ENCODE assay signal across 8 cellular contexts in the genomic region with DNA sequence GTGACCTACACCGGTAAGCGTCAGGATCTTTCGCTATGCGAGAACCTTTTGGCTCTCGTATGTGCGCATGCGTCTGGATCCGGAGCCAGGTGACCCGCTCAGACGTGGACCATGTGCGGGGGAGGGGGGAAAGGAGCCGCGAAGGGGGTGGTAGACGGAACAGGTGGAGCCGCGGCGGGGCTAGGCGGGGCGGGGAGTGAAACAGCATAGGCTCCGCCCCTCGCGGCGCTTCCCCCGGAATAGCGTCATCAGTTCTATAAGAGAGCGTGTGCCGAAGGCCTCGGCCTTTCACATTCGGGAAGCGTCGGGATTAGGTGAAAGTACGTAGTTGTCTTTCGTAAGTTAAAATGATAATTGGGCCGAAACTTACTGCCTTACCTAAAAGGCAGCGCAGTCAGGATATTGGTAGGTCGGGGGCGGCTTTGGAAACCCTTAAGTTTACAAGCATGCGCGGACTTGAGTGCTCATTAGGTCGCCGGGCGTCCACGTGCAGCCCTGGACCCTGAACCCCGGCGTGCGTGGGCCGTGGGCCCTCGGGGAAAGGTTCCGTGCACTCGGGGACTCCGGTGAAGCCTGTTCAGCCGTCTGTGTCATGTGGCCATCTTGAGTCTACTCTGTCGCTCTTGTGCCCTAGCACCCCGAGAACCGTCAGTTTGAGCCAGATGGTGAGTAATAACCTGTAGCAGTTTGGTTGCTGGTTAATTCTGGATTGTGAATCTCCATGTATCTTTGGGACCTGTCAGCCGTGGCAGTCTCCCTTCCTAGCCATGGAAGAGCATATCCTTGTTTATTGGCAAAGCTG.
A peak's percentile ranks its signal among the peaks of the same experiment; 100 is the strongest.
DNase-seq lines count a peak whose midpoint lies in the region; ATAC-seq and TF ChIP-seq lines count a peak whose summit lies in the region.

No MANE protein-coding gene starts in this region.

- 0 to 1% methylated on average over 47 to 56 of the region's 56 CpGs for WGBS in lower leg skin, 2 donors

- peak overlapping the region; percentile 95 for H3K27ac Mint-ChIP-seq in CD4-positive, alpha-beta T cell
- H3K27ac Mint-ChIP-seq in activated CD4-positive, alpha-beta memory T cell treated with anti-CD3 and anti-CD28 coated beads for 36 hours, result peak overlapping the region; percentile 97

- H3K27me3 ChIP-seq in CD4-positive, alpha-beta T cell (ENCODE audit: control insufficient read depth, insufficient read depth, low read length), result no peaks in the 10 kb centered on the region
- H3K27me3 ChIP-seq in duodenal mucosa (ENCODE audit: control insufficient read depth in 1 of 2, insufficient read depth in 2 of 2, low read length in 2 of 2), result no peaks in the 10 kb centered on the region

- peak overlapping the region; percentile 93 to 97 for H3K4me3 ChIP-seq in duodenal mucosa (ENCODE audit: low read depth in 1 of 2, low read length in 2 of 2)
- peak overlapping the region; percentile 68 for H3K4me3 ChIP-seq in lower leg skin (ENCODE audit: low read depth, poor library complexity, severe bottlenecking)

- intact Hi-C loops in CD4-positive, alpha-beta T cell (cut with DNase I, micrococcal nuclease), result loop anchor here in 1 of 2 experiments (10.0 kb wide), 3 partner anchors 566 to 1176 kb away; a partner anchor contains a TSS
- intact Hi-C loops in activated CD4-positive, alpha-beta memory T cell treated with anti-CD3 and anti-CD28 coated beads for 36 hours (cut with micrococcal nuclease), result loop anchor here (1.0 to 10.0 kb wide), 5 partner anchors 313 to 1788 kb away; partner anchors contain the start of genes MAD2L1, METTL14, SEC24D and USP53
- intact Hi-C loops in lower leg skin (cut with DNase I; ENCODE audit: low total_unique reads), result no loop called here

- POLR2A ChIA-PET in CD4-positive, alpha-beta T cell (lab: Charles Lee), result interaction anchor here (0.7 to 1.2 kb wide), 5 partner anchors 33 to 407 kb away, joined by 3 to 5 read pairs (median 3); partner anchors contain the start of gene METTL14
- POLR2A ChIA-PET in activated CD4-positive, alpha-beta memory T cell treated with anti-CD3 and anti-CD28 coated beads for 36 hours (lab: Charles Lee), result interaction anchor here (0.9 kb wide), 1 partner anchor 1021 kb away, joined by 3 read pairs; a partner anchor contains a TSS

- ATAC-seq in CD4-positive, alpha-beta T cell (ENCODE audit: poor library complexity), result peak; percentile 95
- peak; percentile 84 for ATAC-seq in GM19452 (IDR thresholded peaks at IDR 0.05; ENCODE audit: unreplicated experiment)
- peak; percentile 48 for ATAC-seq in HG03575 (IDR thresholded peaks at IDR 0.05; ENCODE audit: extremely low read depth, insufficient number of reproducible peaks, low FRiP score, unreplicated experiment)

- peaks cover 0 to 6% of the 10 kb centered on the region in 2 donors for H3K36me3 ChIP-seq in duodenal mucosa (ENCODE audit: control insufficient read depth in 1 of 2, insufficient read depth in 2 of 2, low read length in 2 of 2)

- H3K4me3 Mint-ChIP-seq in CD4-positive, alpha-beta T cell, result peak overlapping the region; percentile 92
- H3K4me3 Mint-ChIP-seq in activated CD4-positive, alpha-beta memory T cell treated with anti-CD3 and anti-CD28 coated beads for 36 hours, result peak overlapping the region; percentile 87

- H3K27me3 Mint-ChIP-seq in CD4-positive, alpha-beta T cell, result no peaks in the 10 kb centered on the region
- H3K27me3 Mint-ChIP-seq in activated CD4-positive, alpha-beta memory T cell treated with anti-CD3 and anti-CD28 coated beads for 36 hours, result no peaks in the 10 kb centered on the region

- H3K4me1 Mint-ChIP-seq in CD4-positive, alpha-beta T cell (ENCODE audit: low read depth), result peaks cover 61% of the 10 kb centered on the region
- H3K4me1 Mint-ChIP-seq in activated CD4-positive, alpha-beta memory T cell treated with anti-CD3 and anti-CD28 coated beads for 36 hours (ENCODE audit: low read depth), result peaks cover 46% of the 10 kb centered on the region

- peaks cover 28 to 36% of the 10 kb centered on the region in 2 donors for H3K4me1 ChIP-seq in duodenal mucosa (ENCODE audit: control insufficient read depth in 1 of 2, insufficient read depth in 2 of 2, low read length in 2 of 2)

- no peaks in the 10 kb centered on the region for H3K9me3 ChIP-seq in CD4-positive, alpha-beta T cell (ENCODE audit: control insufficient read depth, low read length)
- no peaks in the 10 kb centered on the region for H3K9me3 ChIP-seq in duodenal mucosa (ENCODE audit: control insufficient read depth in 1 of 2, low read length in 2 of 2)

- peaks cover 55% of the 10 kb centered on the region for H3K36me3 Mint-ChIP-seq in CD4-positive, alpha-beta T cell (ENCODE audit: low read depth)
- H3K36me3 Mint-ChIP-seq in activated CD4-positive, alpha-beta memory T cell treated with anti-CD3 and anti-CD28 coated beads for 36 hours, result peaks cover 43% of the 10 kb centered on the region

- TF ChIP-seq POLR2A in lower leg skin (IDR thresholded peaks at IDR 0.05), result peak in 1 of 2 donors; percentile 60

- peak; percentile 95 to 99 (median 96) for DNase-seq in CD4-positive, alpha-beta T cell
- DNase-seq in NCI-H82 (lab: John Stamatoyannopoulos, UW), result peak; percentile 98
- DNase-seq in activated CD4-positive, alpha-beta memory T cell treated with anti-CD3 and anti-CD28 coated beads for 36 hours, result peak; percentile 99
- DNase-seq in lower leg skin (ENCODE audit: low spot score in 2 of 2), result peak; percentile 94 to 99
- DNase-seq in stimulated activated CD4-positive, alpha-beta T cell treated with anti-CD3 and anti-CD28 coated beads, Interleukin-4, amount 100 ng/mL, for 48 hours (ENCODE audit: low read depth in 2 of 2), result peak; percentile 96 to 98

- H3K9ac ChIP-seq in duodenal mucosa (ENCODE audit: low read depth in 1 of 2, low read length in 2 of 2), result peak overlapping the region; percentile 94 to 98

- TF ChIP-seq CTCF in CD4-positive, alpha-beta T cell (IDR thresholded peaks at IDR 0.05), result no peak
- no peak for TF ChIP-seq CTCF in lower leg skin (IDR thresholded peaks at IDR 0.05)

- peak overlapping the region; percentile 92 for H3K27ac ChIP-seq in CD4-positive, alpha-beta T cell (ENCODE audit: low read depth, low read length)
- peak overlapping the region; percentile 91 for H3K27ac ChIP-seq in duodenal mucosa (ENCODE audit: low read depth, low read length)

- no peaks in the 10 kb centered on the region for H3K9me3 Mint-ChIP-seq in CD4-positive, alpha-beta T cell
- H3K9me3 Mint-ChIP-seq in activated CD4-positive, alpha-beta memory T cell treated with anti-CD3 and anti-CD28 coated beads for 36 hours, result no peaks in the 10 kb centered on the region

- CTCF ChIA-PET in CD4-positive, alpha-beta T cell (lab: Charles Lee), result no interaction called here
- CTCF ChIA-PET in activated CD4-positive, alpha-beta memory T cell treated with anti-CD3 and anti-CD28 coated beads for 36 hours (lab: Charles Lee), result interaction anchor here (0.9 kb wide), 2 partner anchors 74 to 75 kb away, joined by 4 to 5 read pairs; partner anchors contain the start of gene PRSS12

Comparison
In these comparisons a context has a peak if more than half of its experiments do, and no peak if none do; other contexts are left out.
1. Peak in every context shown above with its lines: DNase-seq, ATAC-seq, H3K4me3 ChIP-seq and H3K27ac ChIP-seq.